In genomic region chr6:34587325-34587724, GRCh38 we compare ENCODE assay signal across 32 cellular contexts. TPM values are rescaled to one million over a fixed set of nuclear protein-coding genes. Genes with fewer than 3 reads are reported as not detected.
A peak's percentile ranks its signal among the peaks of the same experiment; 100 is the strongest.
DNase-seq lines count a peak whose midpoint lies in the region; TF ChIP-seq lines count a peak whose summit lies in the region.
"Had no signal": no experiment of that assay in that cellular context is flagged by ENCODE, and none has a peak within 500 bp of the region (broad histone marks: within the 10 kb centered on the region; RNA-seq: fewer than 3 reads in every experiment).

No MANE protein-coding gene starts in this region.

- no peak overlapping the region for H3K4me3 Mint-ChIP-seq in chondrocyte (ENCODE audit: unreplicated experiment)
- no peak overlapping the region for H3K4me3 Mint-ChIP-seq in neural crest cell
- H3K4me3 Mint-ChIP-seq: activated CD8-positive, alpha-beta memory T cell treated with anti-CD3 and anti-CD28 coated beads, Interleukin-2, amount 10 ng/mL, durations not matched to agents 7 days and 5 days; activated naive CD4-positive, alpha-beta T cell treated with anti-CD3 and anti-CD28 coated beads for 36 hours; activated T-cell treated with anti-CD3 and anti-CD28 coated beads, Interleukin-2, amount 50 U/mL, for 72 hours; CD8-positive, alpha-beta T cell; memory B cell; stimulated activated naive CD8-positive, alpha-beta T cell treated with anti-CD3 and anti-CD28 coated beads, Interleukin-15, amount 100 ng/mL, for 72 hours had no signal

- H3K27me3 Mint-ChIP-seq in chondrocyte (ENCODE audit: low read depth) (no peaks in the 10 kb centered on the region), neural crest cell (ENCODE audit: low read depth) (no peaks in the 10 kb centered on the region)
- H3K27me3 Mint-ChIP-seq: activated CD8-positive, alpha-beta memory T cell treated with anti-CD3 and anti-CD28 coated beads, Interleukin-2, amount 10 ng/mL, durations not matched to agents 7 days and 5 days; memory B cell; stimulated activated naive CD8-positive, alpha-beta T cell treated with anti-CD3 and anti-CD28 coated beads, Interleukin-15, amount 100 ng/mL, for 72 hours had no signal

- H3K36me3 Mint-ChIP-seq in chondrocyte (ENCODE audit: low read depth): peaks cover 4% of the 10 kb centered on the region
- H3K36me3 Mint-ChIP-seq in neural crest cell (ENCODE audit: low read depth): peaks cover 3% of the 10 kb centered on the region
- H3K36me3 Mint-ChIP-seq: activated CD8-positive, alpha-beta memory T cell treated with anti-CD3 and anti-CD28 coated beads, Interleukin-2, amount 10 ng/mL, durations not matched to agents 7 days and 5 days had no signal

- H3K4me1 Mint-ChIP-seq in chondrocyte (ENCODE audit: low read depth): no peaks in the 10 kb centered on the region
- H3K4me1 Mint-ChIP-seq in neural crest cell: peaks cover 3% of the 10 kb centered on the region

- TF ChIP-seq CTCF in chondrocyte (IDR thresholded peaks at IDR 0.05): no peak
- TF ChIP-seq CTCF in neural crest cell (conservative IDR thresholded peaks at IDR 0.05): no peak

- DNase-seq in activated effector memory CD4-positive, alpha-beta T cell treated with anti-CD3 and anti-CD28 coated beads, Interleukin-2, amount 50 U/mL, for 16 hours: peak; percentile 44
- no peak for DNase-seq in activated effector memory CD4-positive, alpha-beta T cell treated with Interleukin-2 at 50 U/mL for 16 hours
- DNase-seq in NCI-H345 treated with DMSO at 0.1 percent for 48 hours (lab: John Stamatoyannopoulos, UW; ENCODE audit: unreplicated experiment): peak; percentile 30
- DNase-seq in chondrocyte (ENCODE audit: low spot score): peak; percentile 52
- no peak for DNase-seq in neural crest cell (ENCODE audit: low read depth, low spot score)
- no peak for DNase-seq in DMS153 treated with DMSO at 0.1 percent for 48 hours (lab: John Stamatoyannopoulos, UW; ENCODE audit: unreplicated experiment)
- DNase-seq in occipital lobe (lab: John Stamatoyannopoulos, UW): no peak
- DNase-seq in stimulated activated CD4-positive, alpha-beta T cell treated with anti-CD3 and anti-CD28 coated beads, Interleukin-2, amount 100 ng/mL, for 24 hours: no peak
- DNase-seq: activated CD4-positive, alpha-beta T cell treated with anti-CD3 and anti-CD28 coated beads, Interleukin-2, amount 50 U/mL, for 1 hour; activated CD8-positive, alpha-beta memory T cell treated with anti-CD3 and anti-CD28 coated beads, Interleukin-2, amount 10 ng/mL, durations not matched to agents 7 days and 5 days; activated naive CD4-positive, alpha-beta T cell treated with anti-CD3 and anti-CD28 coated beads for 36 hours; activated T-cell treated with anti-CD3 and anti-CD28 coated beads, Interleukin-2, amount 50 U/mL, for 72 hours; AML-193; body of pancreas; CD8-positive, alpha-beta T cell; DMS53; effector CD4-positive, alpha-beta T cell; H7; KG1; left cardiac atrium; MM.1S; NCI-H510A; stimulated activated naive CD8-positive, alpha-beta T cell treated with anti-CD3 and anti-CD28 coated beads, Interleukin-15, amount 100 ng/mL, for 72 hours; SW 1271; T1000; thyroid gland had no signal

- H3K9me3 Mint-ChIP-seq in chondrocyte (ENCODE audit: low read depth) (no peaks in the 10 kb centered on the region), neural crest cell (no peaks in the 10 kb centered on the region)
- H3K9me3 Mint-ChIP-seq: activated naive CD4-positive, alpha-beta T cell treated with anti-CD3 and anti-CD28 coated beads for 36 hours; activated T-cell treated with anti-CD3 and anti-CD28 coated beads, Interleukin-2, amount 50 U/mL, for 72 hours; CD8-positive, alpha-beta T cell; memory B cell; stimulated activated naive CD8-positive, alpha-beta T cell treated with anti-CD3 and anti-CD28 coated beads, Interleukin-15, amount 100 ng/mL, for 72 hours had no signal

- no peak overlapping the region for H3K27ac Mint-ChIP-seq in chondrocyte (ENCODE audit: unreplicated experiment)
- peak overlapping the region; percentile 62 for H3K27ac Mint-ChIP-seq in neural crest cell (ENCODE audit: unreplicated experiment)
- H3K27ac Mint-ChIP-seq: activated CD8-positive, alpha-beta memory T cell treated with anti-CD3 and anti-CD28 coated beads, Interleukin-2, amount 10 ng/mL, durations not matched to agents 7 days and 5 days; activated naive CD4-positive, alpha-beta T cell treated with anti-CD3 and anti-CD28 coated beads for 36 hours; activated T-cell treated with anti-CD3 and anti-CD28 coated beads, Interleukin-2, amount 50 U/mL, for 72 hours; CD8-positive, alpha-beta T cell; memory B cell had no signal

RNA-seq across cellular contexts. Expression of gene SPDEF, which starts 31.2 kb away (rescaled TPM):
- total RNA-seq in chondrocyte (0.10 TPM in 1 of 3 replicates, not detected in the others), neural crest cell (0.12 TPM in 1 of 2 replicates, not detected in the other), occipital lobe (not detected)
- total RNA-seq: A172, body of pancreas, esophagus muscularis mucosa, frontal cortex, G401, skeletal muscle tissue, thyroid gland had no signal

Comparison
In these comparisons a context has a peak if more than half of its experiments do, and no peak if none do; other contexts are left out.
1. DNase-seq: peak in activated effector memory CD4-positive, alpha-beta T cell treated with anti-CD3 and anti-CD28 coated beads, Interleukin-2, amount 50 U/mL, for 16 hours (single experiment), NCI-H345 treated with DMSO at 0.1 percent for 48 hours (single experiment) and chondrocyte (single experiment); none in activated effector memory CD4-positive, alpha-beta T cell treated with Interleukin-2 at 50 U/mL for 16 hours (single experiment), neural crest cell (single experiment), DMS153 treated with DMSO at 0.1 percent for 48 hours (single experiment), occipital lobe (single experiment) and stimulated activated CD4-positive, alpha-beta T cell treated with anti-CD3 and anti-CD28 coated beads, Interleukin-2, amount 100 ng/mL, for 24 hours (0 of 2).